Comparison of ENCODE assay signal across 22 cellular contexts in the genomic region with DNA sequence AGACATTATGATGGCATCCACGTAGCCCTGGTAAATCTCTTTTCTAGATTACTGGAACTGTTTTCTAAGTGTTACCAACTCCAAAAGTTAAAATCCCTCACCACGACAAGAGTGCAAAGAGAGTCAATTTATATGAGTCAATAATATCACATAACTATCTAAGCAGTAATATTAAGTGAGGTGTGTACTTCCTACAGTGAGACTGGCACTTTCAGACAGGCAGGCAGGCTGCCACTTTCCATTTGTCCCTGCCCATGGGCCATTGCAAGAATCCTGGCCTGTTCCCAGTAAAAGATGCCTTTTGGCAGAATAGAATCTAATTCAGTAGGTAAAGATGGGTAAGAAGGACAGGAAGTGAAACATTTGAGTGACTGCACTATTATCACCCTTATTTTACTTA.
"Had no signal": no experiment of that assay in that cellular context is flagged by ENCODE, and none has a peak within 500 bp of the region (broad histone marks: within the 10 kb centered on the region; RNA-seq: fewer than 3 reads in every experiment).

No MANE protein-coding gene starts in this region.

- H3K27ac ChIP-seq: RWPE1, SJCRH30 had no signal

- H3K4me3 ChIP-seq: MG63, SJCRH30 had no signal

- DNase-seq: KBM-7, MG63, NCI-H1092, NCI-H1105 treated with DMSO at 0.1 percent for 48 hours, NCI-H1417 treated with DMSO at 0.1 percent for 48 hours, NCI-H146, NCI-H1694 treated with DMSO at 0.1 percent for 48 hours, NCI-H1930, NCI-H2081, NCI-H2107, NCI-H226, NCI-H446, NCI-H510A, NCI-H524 treated with DMSO at 0.1 percent for 48 hours, NCI-H82, SHP77 treated with DMSO at 0.1 percent for 48 hours, SJCRH30, SW 1271, T-cell had no signal

- ATAC-seq: Panc1, Right ventricle myocardium inferior, T-cell had no signal

- H3K27me3 ChIP-seq: MG63, SJCRH30 had no signal

- H3K9me3 ChIP-seq: MG63, SJCRH30 had no signal

- H3K36me3 ChIP-seq: MG63, SJCRH30 had no signal
